ENCODE assay signal across 1 cellular context in the genomic region with DNA sequence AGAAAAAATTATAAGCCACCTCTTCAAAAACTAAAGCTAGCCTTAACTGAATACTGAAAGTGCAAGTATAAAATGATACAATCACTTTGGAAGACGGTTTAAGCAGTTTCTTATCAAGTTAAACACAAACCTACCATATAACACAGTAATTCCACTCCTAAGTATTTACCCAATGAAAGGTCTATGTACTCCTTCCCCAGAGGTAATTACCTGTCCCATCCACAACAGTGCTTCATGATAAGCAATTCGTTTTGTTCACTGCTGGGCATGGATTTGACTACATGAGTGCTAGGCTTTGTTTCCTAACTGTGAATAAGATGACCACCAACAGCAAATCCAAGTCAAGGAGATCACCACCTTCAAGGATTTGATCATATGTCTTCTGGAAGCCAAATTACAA.
TF ChIP-seq lines count a peak whose summit lies in the region.

No MANE protein-coding gene starts in this region.

TF ChIP-seq in HepG2, 621 proteins besides CTCF, POLR2A, EP300 and RAD21:
- no peak for TF ChIP-seq ZNF766 (CRISPR knock-in tag; IDR thresholded peaks at IDR 0.05; ENCODE audit: borderline replicate concordance)
- no peak for TF ChIP-seq ETV6 (CRISPR knock-in tag; conservative IDR thresholded peaks at IDR 0.05)
- TF ChIP-seq FOXO4 (CRISPR knock-in tag; conservative IDR thresholded peaks at IDR 0.05), result no peak
- TF ChIP-seq SOX6 (IDR thresholded peaks at IDR 0.05), result no peak
- TF ChIP-seq SOX6 (CRISPR knock-in tag; IDR thresholded peaks at IDR 0.05), result no peak
- no peak for TF ChIP-seq SAFB2 (CRISPR knock-in tag; IDR thresholded peaks at IDR 0.05; ENCODE audit: borderline replicate concordance, low read depth)
- no peak for TF ChIP-seq GABPB1 (CRISPR knock-in tag; IDR thresholded peaks at IDR 0.05)
- no peak for TF ChIP-seq RXRB (CRISPR knock-in tag; IDR thresholded peaks at IDR 0.05; ENCODE audit: borderline replicate concordance)
- TF ChIP-seq ZNF264 (CRISPR knock-in tag; IDR thresholded peaks at IDR 0.05), result no peak
- no peak for TF ChIP-seq ZNF552 (CRISPR knock-in tag; IDR thresholded peaks at IDR 0.05; ENCODE audit: borderline replicate concordance)
- TF ChIP-seq ZNF136 (CRISPR knock-in tag; IDR thresholded peaks at IDR 0.05; ENCODE audit: low read depth), result no peak
- no peak for TF ChIP-seq ISX (CRISPR knock-in tag; conservative IDR thresholded peaks at IDR 0.05)
- TF ChIP-seq, protein P1, sequence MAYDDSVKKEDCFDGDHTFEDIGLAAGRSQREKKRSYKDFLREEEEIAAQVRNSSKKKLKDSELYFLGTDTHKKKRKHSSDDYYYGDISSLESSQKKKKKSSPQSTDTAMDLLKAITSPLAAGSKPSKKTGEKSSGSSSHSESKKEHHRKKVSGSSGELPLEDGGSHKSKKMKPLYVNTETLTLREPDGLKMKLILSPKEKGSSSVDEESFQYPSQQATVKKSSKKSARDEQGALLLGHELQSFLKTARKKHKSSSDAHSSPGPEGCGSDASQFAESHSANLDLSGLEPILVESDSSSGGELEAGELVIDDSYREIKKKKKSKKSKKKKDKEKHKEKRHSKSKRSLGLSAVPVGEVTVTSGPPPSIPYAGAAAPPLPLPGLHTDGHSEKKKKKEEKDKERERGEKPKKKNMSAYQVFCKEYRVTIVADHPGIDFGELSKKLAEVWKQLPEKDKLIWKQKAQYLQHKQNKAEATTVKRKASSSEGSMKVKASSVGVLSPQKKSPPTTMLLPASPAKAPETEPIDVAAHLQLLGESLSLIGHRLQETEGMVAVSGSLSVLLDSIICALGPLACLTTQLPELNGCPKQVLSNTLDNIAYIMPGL (CRISPR knock-in tag; IDR thresholded peaks at IDR 0.05; ENCODE audit: borderline replicate concordance in 1 of 2, low read depth in 1 of 2), result no peak
- TF ChIP-seq, protein P2, sequence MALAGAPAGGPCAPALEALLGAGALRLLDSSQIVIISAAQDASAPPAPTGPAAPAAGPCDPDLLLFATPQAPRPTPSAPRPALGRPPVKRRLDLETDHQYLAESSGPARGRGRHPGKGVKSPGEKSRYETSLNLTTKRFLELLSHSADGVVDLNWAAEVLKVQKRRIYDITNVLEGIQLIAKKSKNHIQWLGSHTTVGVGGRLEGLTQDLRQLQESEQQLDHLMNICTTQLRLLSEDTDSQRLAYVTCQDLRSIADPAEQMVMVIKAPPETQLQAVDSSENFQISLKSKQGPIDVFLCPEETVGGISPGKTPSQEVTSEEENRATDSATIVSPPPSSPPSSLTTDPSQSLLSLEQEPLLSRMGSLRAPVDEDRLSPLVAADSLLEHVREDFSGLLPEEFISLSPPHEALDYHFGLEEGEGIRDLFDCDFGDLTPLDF (CRISPR knock-in tag; IDR thresholded peaks at IDR 0.05), result no peak
- no peak for TF ChIP-seq ZZZ3 (CRISPR knock-in tag; IDR thresholded peaks at IDR 0.05; ENCODE audit: borderline replicate concordance)
TF ChIP-seq in HepG2: peak in this region for 0.
